8 cellular contexts compared by ENCODE assay signal in the genomic region with DNA sequence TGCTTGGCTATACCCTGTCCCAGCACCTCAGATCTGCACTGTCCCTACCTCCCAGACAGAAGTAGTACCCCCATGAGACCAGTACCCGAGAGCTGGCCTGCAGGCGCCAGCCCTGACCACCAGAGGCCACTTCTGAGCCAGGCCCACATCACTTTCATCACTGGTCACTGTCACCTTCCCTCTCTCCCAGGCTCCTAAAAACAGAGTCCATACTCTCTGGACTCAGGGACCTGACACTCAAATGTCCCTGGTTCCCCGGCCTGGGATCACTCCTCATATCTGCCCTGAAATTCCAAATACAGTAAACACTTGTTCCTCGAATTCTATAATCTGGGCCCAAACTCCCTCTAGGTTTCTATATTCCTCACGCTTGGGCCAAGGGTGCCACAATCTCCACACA. TPM values are rescaled to one million over a fixed set of nuclear protein-coding genes. Genes with fewer than 3 reads are reported as not detected.
DNase-seq lines count a peak whose midpoint lies in the region; ATAC-seq, FAIRE-seq and TF ChIP-seq lines count a peak whose summit lies in the region.

No MANE protein-coding gene starts in this region.

- H3K27me3 ChIP-seq in RWPE2 (ENCODE audit: insufficient read depth, poor library complexity, severe bottlenecking) = no peaks in the 10 kb centered on the region

- H3K4me2 ChIP-seq in A549 = no peak overlapping the region

- no peak overlapping the region for H3K4me3 ChIP-seq in A549
- H3K4me3 ChIP-seq in GM12865 (ENCODE audit: low read depth, low read length) = no peak overlapping the region
- H3K4me3 ChIP-seq in RWPE2 (ENCODE audit: severe bottlenecking) = no peak overlapping the region

- no peaks in the 10 kb centered on the region for H3K4me1 ChIP-seq in A549
- H3K4me1 ChIP-seq in RWPE2 (ENCODE audit: insufficient read depth, poor library complexity, severe bottlenecking) = no peaks in the 10 kb centered on the region

- TF ChIP-seq CTCF in A549 (IDR thresholded peaks at IDR 0.05) (peak; percentile 51), GM12865 (IDR thresholded peaks at IDR 0.05; ENCODE audit: insufficient read depth, low read depth, low read length, missing control alignments) (peak; percentile 66), RWPE2 (IDR thresholded peaks at IDR 0.05; ENCODE audit: poor library complexity, severe bottlenecking) (peak; percentile 75)

- CTCF ChIA-PET in A549 (lab: Yijun Ruan, JAX) = interaction anchor here (0.6 to 1.9 kb wide), 10 partner anchors 7 to 608 kb away, joined by 3 to 5 read pairs (median 4); no protein-coding TSS in a partner anchor

- no peaks in the 10 kb centered on the region for H3K27me3 Mint-ChIP-seq in stimulated activated naive B cell treated with anti-CD40 and anti-IgM and Interleukin-4, amounts not matched to agents 10 μg/mL and 1 μg/mL and 100 μg/mL, for 72 hours
- H3K27me3 Mint-ChIP-seq in naive thymus-derived CD8-positive, alpha-beta T cell = no peaks in the 10 kb centered on the region

- no peak overlapping the region for H3K4me3 Mint-ChIP-seq in stimulated activated naive B cell treated with anti-CD40 and anti-IgM and Interleukin-4, amounts not matched to agents 10 μg/mL and 1 μg/mL and 100 μg/mL, for 72 hours
- H3K4me3 Mint-ChIP-seq in naive thymus-derived CD8-positive, alpha-beta T cell = no peak overlapping the region

- FAIRE-seq in A549 (lab: Jason Lieb, UNC) = no peak

- peak; percentile 35 to 46; a peak in 4 of 5 replicates for TF ChIP-seq RAD21 in A549 (conservative IDR thresholded peaks at IDR 0.05 in 1 of 2, IDR thresholded peaks at IDR 0.05 in 1 of 2)

- H3K27ac Mint-ChIP-seq in stimulated activated naive B cell treated with anti-CD40 and anti-IgM and Interleukin-4, amounts not matched to agents 10 μg/mL and 1 μg/mL and 100 μg/mL, for 72 hours = no peak overlapping the region
- H3K27ac Mint-ChIP-seq in naive thymus-derived CD8-positive, alpha-beta T cell = peak overlapping the region in 2 of 10 donors; percentile 1 to 37

- no peak for TF ChIP-seq EP300 in A549 (IDR thresholded peaks at IDR 0.05)

- peaks cover 2% of the 10 kb centered on the region; the same call in 1 of the 2 replicates for H3K36me3 ChIP-seq in RWPE2 (ENCODE audit: low read depth)

- POLR2A ChIA-PET in A549 (lab: Yijun Ruan, JAX) = no interaction called here
- POLR2A ChIA-PET in naive thymus-derived CD8-positive, alpha-beta T cell (lab: Charles Lee) = no interaction called here

- H3K27ac ChIP-seq in A549 = no peak overlapping the region
- H3K27ac ChIP-seq in RWPE2 (ENCODE audit: poor library complexity, severe bottlenecking) = no peak overlapping the region

- H3K36me3 Mint-ChIP-seq in stimulated activated naive B cell treated with anti-CD40 and anti-IgM and Interleukin-4, amounts not matched to agents 10 μg/mL and 1 μg/mL and 100 μg/mL, for 72 hours = peaks cover 14 to 17% of the 10 kb centered on the region in 2 donors
- peaks cover 0 to 10% (median 0%) of the 10 kb centered on the region in 3 donors for H3K36me3 Mint-ChIP-seq in naive thymus-derived CD8-positive, alpha-beta T cell

- H3K9me3 ChIP-seq in A549 (no peaks in the 10 kb centered on the region), RWPE2 (ENCODE audit: severe bottlenecking) (no peaks in the 10 kb centered on the region)

- ATAC-seq in A549 (peak; percentile 62 to 76; a peak in 5 of 6 replicates), RWPE2 (ENCODE audit: low read depth) (no peak), HG02759 (IDR thresholded peaks at IDR 0.05; ENCODE audit: unreplicated experiment) (no peak)
- ATAC-seq in stimulated activated naive B cell treated with anti-CD40 and anti-IgM and Interleukin-4, amounts not matched to agents 10 μg/mL and 1 μg/mL and 100 μg/mL, for 72 hours (replicated peaks) = peak; percentile 58 to 66
- ATAC-seq in naive thymus-derived CD8-positive, alpha-beta T cell = no peak

- TF ChIP-seq POLR2A in A549 (IDR thresholded peaks at IDR 0.05; ENCODE audit: low read length) = no peak

- 57% methylated on average over 4 of the region's 5 CpGs for WGBS in A549 (ENCODE audit: missing lambda C conversion rate)

- H3K9me3 Mint-ChIP-seq in stimulated activated naive B cell treated with anti-CD40 and anti-IgM and Interleukin-4, amounts not matched to agents 10 μg/mL and 1 μg/mL and 100 μg/mL, for 72 hours = no peaks in the 10 kb centered on the region
- no peaks in the 10 kb centered on the region for H3K9me3 Mint-ChIP-seq in naive thymus-derived CD8-positive, alpha-beta T cell

- DNase-seq in A549 (ENCODE audit: low read depth in 1 of 2, low spot score in 1 of 2) (peak; percentile 22 to 33), GM12865 (ENCODE audit: low read depth) (peak; percentile 33), RWPE2 (ENCODE audit: low spot score) (no peak), fibroblast of peridontal ligament (ENCODE audit: extremely low read depth) (peak; percentile 15), hippocampal formation (lab: John Stamatoyannopoulos, UW) (no peak)
- DNase-seq in stimulated activated naive B cell treated with anti-CD40 and anti-IgM and Interleukin-4, amounts not matched to agents 10 μg/mL and 1 μg/mL and 100 μg/mL, for 72 hours = no peak
- DNase-seq in naive thymus-derived CD8-positive, alpha-beta T cell = no peak

- H3K4me1 Mint-ChIP-seq in stimulated activated naive B cell treated with anti-CD40 and anti-IgM and Interleukin-4, amounts not matched to agents 10 μg/mL and 1 μg/mL and 100 μg/mL, for 72 hours = peaks cover 0 to 6% of the 10 kb centered on the region in 2 donors
- peaks cover 0 to 6% (median 3%) of the 10 kb centered on the region in 4 donors for H3K4me1 Mint-ChIP-seq in naive thymus-derived CD8-positive, alpha-beta T cell

TF ChIP-seq in A549, 52 proteins besides CTCF, POLR2A, EP300 and RAD21:
- TF ChIP-seq BHLHE40 (IDR thresholded peaks at IDR 0.05; ENCODE audit: low read depth, low read length) (no peak), EHF (CRISPR knock-in tag; IDR thresholded peaks at IDR 0.05) (no peak), ESRRA (IDR thresholded peaks at IDR 0.05; ENCODE audit: borderline replicate concordance, low read length) (no peak), SMC3 (IDR thresholded peaks at IDR 0.05) (0 out of 3 replicates have a peak, but pooled peaks have one; percentile 26)
- TF ChIP-seq, protein P1, sequence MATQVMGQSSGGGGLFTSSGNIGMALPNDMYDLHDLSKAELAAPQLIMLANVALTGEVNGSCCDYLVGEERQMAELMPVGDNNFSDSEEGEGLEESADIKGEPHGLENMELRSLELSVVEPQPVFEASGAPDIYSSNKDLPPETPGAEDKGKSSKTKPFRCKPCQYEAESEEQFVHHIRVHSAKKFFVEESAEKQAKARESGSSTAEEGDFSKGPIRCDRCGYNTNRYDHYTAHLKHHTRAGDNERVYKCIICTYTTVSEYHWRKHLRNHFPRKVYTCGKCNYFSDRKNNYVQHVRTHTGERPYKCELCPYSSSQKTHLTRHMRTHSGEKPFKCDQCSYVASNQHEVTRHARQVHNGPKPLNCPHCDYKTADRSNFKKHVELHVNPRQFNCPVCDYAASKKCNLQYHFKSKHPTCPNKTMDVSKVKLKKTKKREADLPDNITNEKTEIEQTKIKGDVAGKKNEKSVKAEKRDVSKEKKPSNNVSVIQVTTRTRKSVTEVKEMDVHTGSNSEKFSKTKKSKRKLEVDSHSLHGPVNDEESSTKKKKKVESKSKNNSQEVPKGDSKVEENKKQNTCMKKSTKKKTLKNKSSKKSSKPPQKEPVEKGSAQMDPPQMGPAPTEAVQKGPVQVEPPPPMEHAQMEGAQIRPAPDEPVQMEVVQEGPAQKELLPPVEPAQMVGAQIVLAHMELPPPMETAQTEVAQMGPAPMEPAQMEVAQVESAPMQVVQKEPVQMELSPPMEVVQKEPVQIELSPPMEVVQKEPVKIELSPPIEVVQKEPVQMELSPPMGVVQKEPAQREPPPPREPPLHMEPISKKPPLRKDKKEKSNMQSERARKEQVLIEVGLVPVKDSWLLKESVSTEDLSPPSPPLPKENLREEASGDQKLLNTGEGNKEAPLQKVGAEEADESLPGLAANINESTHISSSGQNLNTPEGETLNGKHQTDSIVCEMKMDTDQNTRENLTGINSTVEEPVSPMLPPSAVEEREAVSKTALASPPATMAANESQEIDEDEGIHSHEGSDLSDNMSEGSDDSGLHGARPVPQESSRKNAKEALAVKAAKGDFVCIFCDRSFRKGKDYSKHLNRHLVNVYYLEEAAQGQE (IDR thresholded peaks at IDR 0.05) = no peak

RNA-seq across cellular contexts. Expression of a gene that starts 18.7 kb away (rescaled TPM):
- polyA plus RNA-seq in A549 (2011; rRNA removed) (6.2 and 8.9 TPM in 2 replicates), A549 (2017; fragmentation: RNase III; extraction: RNeasy Plus Mini Kit Qiagen cat#74134 plus additional on column Dnase treatment) (4.8 to 8.9 TPM (median 8.0 TPM) in 3 replicates)
- 12.8 and 15.4 TPM in 2 replicates for polyA plus RNA-seq in A549 (2012; cell fraction: cytosol; rRNA removed)
- 12.0 and 12.3 TPM in 2 replicates for polyA plus RNA-seq in A549 (2012; cell fraction: nucleus; rRNA removed)
- 13.4 and 14.0 TPM in 2 replicates for polyA minus RNA-seq in A549 (2011; rRNA and poly(A)+ RNA removed)
- 1 to 10 TPM; 1.0 to 2.1 TPM for total RNA-seq in naive thymus-derived CD8-positive, alpha-beta T cell
- polyA plus RNA-seq in naive thymus-derived CD8-positive, alpha-beta T cell = 1 to 10 TPM; 4.6 to 5.9 (median 5.5) TPM

RNA-seq across cellular contexts. Expression of a gene that starts 18.9 kb away (rescaled TPM):
- polyA plus RNA-seq in A549 (2011; rRNA removed) (2.7 TPM in 2 replicates), A549 (2017; fragmentation: RNase III; extraction: RNeasy Plus Mini Kit Qiagen cat#74134 plus additional on column Dnase treatment) (1.3 to 2.4 TPM (median 1.7 TPM) in 3 replicates)
- polyA plus RNA-seq in A549 (2012; cell fraction: cytosol; rRNA removed) = 0.61 and 0.66 TPM in 2 replicates
- 9.4 and 11.0 TPM in 2 replicates for polyA plus RNA-seq in A549 (2012; cell fraction: nucleus; rRNA removed)
- 1.1 and 1.9 TPM in 2 replicates for polyA minus RNA-seq in A549 (2011; rRNA and poly(A)+ RNA removed)
- 10 to 100 TPM; 70.4 to 79.0 TPM for total RNA-seq in naive thymus-derived CD8-positive, alpha-beta T cell
- polyA plus RNA-seq in naive thymus-derived CD8-positive, alpha-beta T cell = 10 to 100 TPM; 46.2 to 75.6 (median 53.2) TPM

Comparison
In these comparisons a context has a peak if more than half of its experiments do, and no peak if none do; other contexts are left out.
1. ATAC-seq: peak in A549 (2 of 2) and stimulated activated naive B cell treated with anti-CD40 and anti-IgM and Interleukin-4, amounts not matched to agents 10 μg/mL and 1 μg/mL and 100 μg/mL, for 72 hours (2 of 2); none in RWPE2 (single experiment), HG02759 (single experiment) and naive thymus-derived CD8-positive, alpha-beta T cell (0 of 2).
2. DNase-seq: peak in A549 (2 of 2), GM12865 (single experiment) and fibroblast of peridontal ligament (single experiment); none in RWPE2 (single experiment), stimulated activated naive B cell treated with anti-CD40 and anti-IgM and Interleukin-4, amounts not matched to agents 10 μg/mL and 1 μg/mL and 100 μg/mL, for 72 hours (single experiment), naive thymus-derived CD8-positive, alpha-beta T cell (0 of 10) and hippocampal formation (0 of 2).
3. Peak in every context shown above with its lines, with median percentiles within 50 percentile points of each other: CTCF ChIP-seq.